In genomic region chr11:117913736-117914397, GRCh38 we compare ENCODE assay signal across 17 cellular contexts. TPM values are rescaled to one million over a fixed set of nuclear protein-coding genes. Genes with fewer than 3 reads are reported as not detected.
"Had no signal": no experiment of that assay in that cellular context is flagged by ENCODE, and none has a peak within 500 bp of the region (broad histone marks: within the 10 kb centered on the region; RNA-seq: fewer than 3 reads in every experiment).

No MANE protein-coding gene starts in this region.

- H3K4me3 ChIP-seq: ascending aorta, dorsolateral prefrontal cortex, neural progenitor cell, ovary, thyroid gland, vagina had no signal

- H3K27ac ChIP-seq: ascending aorta, dorsolateral prefrontal cortex, neural progenitor cell, ovary, thyroid gland, vagina had no signal

- H3K36me3 ChIP-seq: ascending aorta, neural progenitor cell, ovary, thyroid gland, vagina had no signal

- H3K27me3 ChIP-seq: ascending aorta, dorsolateral prefrontal cortex, neural progenitor cell, ovary, thyroid gland, vagina had no signal

- H3K4me1 ChIP-seq: ascending aorta, vagina had no signal

- H3K9me3 ChIP-seq: ascending aorta, ovary, thyroid gland, vagina had no signal

- FAIRE-seq: endometrium had no signal

- H2AFZ ChIP-seq: neural progenitor cell had no signal

- ATAC-seq: activated CD4-positive, alpha-beta T cell treated with anti-CD3 and anti-CD28 coated beads for 36 hours; activated CD8-positive, alpha-beta T cell treated with anti-CD3 and anti-CD28 coated beads for 36 hours; activated T-helper 17 cell treated with anti-CD3 and anti-CD28 coated beads, Interleukin-2, amount 50 U/mL, for 72 hours; esophagus mucosa; stimulated activated memory B cell treated with anti-CD40 and anti-IgM and Interleukin-4, amounts not matched to agents 10 μg/mL and 1 μg/mL and 100 μg/mL, for 72 hours had no signal

- H3K9ac ChIP-seq: neural progenitor cell had no signal

- H3K4me2 ChIP-seq: neural progenitor cell had no signal

- DNase-seq: activated CD4-positive, alpha-beta T cell treated with anti-CD3 and anti-CD28 coated beads for 36 hours; activated CD8-positive, alpha-beta T cell treated with anti-CD3 and anti-CD28 coated beads for 36 hours; midbrain; stimulated activated CD4-positive, alpha-beta T cell treated with anti-CD3 and anti-CD28 coated beads, Interleukin-2, amount 100 ng/mL, for 48 hours; thyroid gland had no signal

RNA-seq across cellular contexts. Expression of gene TMPRSS13, which starts 15.3 kb away (rescaled TPM):
- total RNA-seq: ascending aorta, lung microvascular endothelial cell, skeletal muscle tissue had no signal

RNA-seq across cellular contexts. Expression of gene FXYD6, which starts 37.4 kb away (rescaled TPM):
- total RNA-seq: activated CD8-positive, alpha-beta T cell treated with anti-CD3 and anti-CD28 coated beads for 36 hours; T-helper 1 cell treated with Interleukin-12 subunit alpha and Interleukin-12 subunit beta and Interleukin-4 antibody, amounts not matched to agents 30 ng/mL and 1 ng/mL, for 36 hours had no signal
